ENCODE assay signal across 1 cellular context in genomic region chr4:48268956-48269860, GRCh38.
A peak's percentile ranks its signal among the peaks of the same experiment; 100 is the strongest.
TF ChIP-seq lines count a peak whose summit lies in the region.

TEC (minus strand) TSS chr4:48269838; CDS start chr4:48228614, 41,224 bp downstream.

TF ChIP-seq in GM12878, 131 proteins besides CTCF, POLR2A, EP300 and RAD21 (continued from another document and continues in another):
- TF ChIP-seq BCLAF1 (IDR thresholded peaks at IDR 0.05) (no peak), STAT1 (conservative IDR thresholded peaks at IDR 0.05) (no peak), ZBTB4 (CRISPR knock-in tag; IDR thresholded peaks at IDR 0.05) (no peak), GABPA (IDR thresholded peaks at IDR 0.05; ENCODE audit: low read depth) (no peak), CEBPZ (IDR thresholded peaks at IDR 0.05; ENCODE audit: low read depth, low read length) (no peak), MTA2 (IDR thresholded peaks at IDR 0.05; ENCODE audit: low read depth) (peak; percentile 26; the same call in 1 of the 2 replicates), NR2C2 (IDR thresholded peaks at IDR 0.05; ENCODE audit: borderline replicate concordance, control insufficient read depth, insufficient read length, low read depth) (no peak), CUX1 (IDR thresholded peaks at IDR 0.05; ENCODE audit: insufficient replicate concordance, low read depth, low read length) (no peak), CREM (IDR thresholded peaks at IDR 0.05; ENCODE audit: low read depth) (no peak), PML (IDR thresholded peaks at IDR 0.05; ENCODE audit: low read length) (0 out of 2 replicates have a peak, but pooled peaks have one; percentile 41), IKZF2 (IDR thresholded peaks at IDR 0.05) (no peak), FOS (IDR thresholded peaks at IDR 0.05; ENCODE audit: borderline replicate concordance, extremely low read depth, insufficient read length) (no peak), BACH1 (IDR thresholded peaks at IDR 0.05; ENCODE audit: borderline replicate concordance) (no peak; the same call in 1 of the 2 replicates), SRF (IDR thresholded peaks at IDR 0.05; ENCODE audit: low read depth in 2 of 2, low read length in 2 of 2) (no peak), CBFB (IDR thresholded peaks at IDR 0.05; ENCODE audit: low read depth) (no peak), MLLT1 (IDR thresholded peaks at IDR 0.05) (peak; percentile 70), ELK1 (IDR thresholded peaks at IDR 0.05; ENCODE audit: low read depth, low read length) (no peak), SMC3 (IDR thresholded peaks at IDR 0.05; ENCODE audit: borderline replicate concordance, low read length) (no peak), HSF1 (IDR thresholded peaks at IDR 0.05; ENCODE audit: low read depth, low read length) (no peak), RCOR1 (conservative IDR thresholded peaks at IDR 0.05; ENCODE audit: low read depth, low read length) (no peak), PBX3 (IDR thresholded peaks at IDR 0.05; ENCODE audit: insufficient replicate concordance, low read depth, low read length) (no peak), SREBF1 (IDR thresholded peaks at IDR 0.05; ENCODE audit: low read length) (no peak), CBX5 (IDR thresholded peaks at IDR 0.05; ENCODE audit: low read depth) (no peak), ZBTB33 (IDR thresholded peaks at IDR 0.05) (no peak), ZSCAN29 (IDR thresholded peaks at IDR 0.05) (no peak), NFYA (IDR thresholded peaks at IDR 0.05; ENCODE audit: borderline replicate concordance, low read depth, low read length) (no peak)
